27 cellular contexts compared by ENCODE assay signal in genomic region chr10:123792579-123792978, GRCh38.
"Had no signal": no experiment of that assay in that cellular context is flagged by ENCODE, and none has a peak within 500 bp of the region (broad histone marks: within the 10 kb centered on the region; RNA-seq: fewer than 3 reads in every experiment).

No MANE protein-coding gene starts in this region.

- H3K4me1 ChIP-seq: SJSA1 had no signal

- H3K27ac Mint-ChIP-seq: activated B cell treated with CpG ODN at 0.5 μM for 24 hours; activated CD4-positive, alpha-beta T cell treated with anti-CD3 and anti-CD28 coated beads, Interleukin-2, amount 10 ng/mL, durations not matched to agents 24 days and 14 days; activated naive CD4-positive, alpha-beta T cell treated with anti-CD3 and anti-CD28 coated beads, Interleukin-2, amount 50 U/mL, for 72 hours; brain; T-helper 1 cell treated with Interleukin-12 subunit alpha and Interleukin-12 subunit beta and Interleukin-4 antibody, amounts not matched to agents 30 μg/mL and 1 μg/mL, for 36 hours had no signal

- H3K9me3 ChIP-seq: SJSA1 had no signal

- H3K27me3 Mint-ChIP-seq: activated CD4-positive, alpha-beta T cell treated with anti-CD3 and anti-CD28 coated beads, Interleukin-2, amount 10 ng/mL, durations not matched to agents 24 days and 14 days had no signal

- H3K9me3 Mint-ChIP-seq: activated CD4-positive, alpha-beta T cell treated with anti-CD3 and anti-CD28 coated beads, Interleukin-2, amount 10 ng/mL, durations not matched to agents 24 days and 14 days; activated T-cell treated with anti-CD3 and anti-CD28 coated beads, Interleukin-2, amount 50 U/mL, for 4 hours had no signal

- H3K27ac ChIP-seq: cardiac muscle cell, SJSA1 had no signal

- H3K27me3 ChIP-seq: cardiac muscle cell, SJSA1 had no signal

- DNase-seq: activated B cell treated with CpG ODN at 0.5 μM for 24 hours; activated CD4-positive, alpha-beta T cell treated with anti-CD3 and anti-CD28 coated beads for 1 hour; activated CD4-positive, alpha-beta T cell treated with anti-CD3 and anti-CD28 coated beads, Interleukin-2, amount 10 ng/mL, durations not matched to agents 24 days and 14 days; activated CD4-positive, alpha-beta T cell treated with anti-CD3 and anti-CD28 coated beads, Interleukin-2, amount 50 U/mL, for 48 hours; activated CD8-positive, alpha-beta memory T cell treated with anti-CD3 and anti-CD28 coated beads for 24 hours; activated effector memory CD4-positive, alpha-beta T cell treated with anti-CD3 and anti-CD28 coated beads, Interleukin-2, amount 50 U/mL, for 16 hours; activated naive CD4-positive, alpha-beta T cell treated with Interleukin-2 at 50 U/mL for 16 hours; activated T-cell treated with anti-CD3 and anti-CD28 coated beads, Interleukin-2, amount 50 U/mL, for 4 hours; amygdala; KG1; NCI-H1092; NCI-H1417; NCI-H1930; NCI-H2107; NCI-H2171 treated with DMSO at 0.1 percent for 48 hours; NCI-H510A treated with DMSO at 0.1 percent for 48 hours; NCI-H69; NK-92 treated with Interleukin-12 subunit alpha and Interleukin-12 subunit beta, amount 100 ng/mL, for 24 hours; OCI-M1; SHP77 had no signal

- ATAC-seq: activated naive CD4-positive, alpha-beta T cell treated with anti-CD3 and anti-CD28 coated beads, Interleukin-2, amount 50 U/mL, for 72 hours; Panc1; SK-N-SH treated with all-trans-retinoic acid at 6 μM for 48 hours had no signal

- H3K4me3 Mint-ChIP-seq: activated B cell treated with CpG ODN at 0.5 μM for 24 hours; activated CD4-positive, alpha-beta T cell treated with anti-CD3 and anti-CD28 coated beads, Interleukin-2, amount 10 ng/mL, durations not matched to agents 24 days and 14 days; activated T-cell treated with anti-CD3 and anti-CD28 coated beads, Interleukin-2, amount 50 U/mL, for 4 hours; brain; T-helper 1 cell treated with Interleukin-12 subunit alpha and Interleukin-12 subunit beta and Interleukin-4 antibody, amounts not matched to agents 30 μg/mL and 1 μg/mL, for 36 hours had no signal

- H3K4me3 ChIP-seq: cardiac muscle cell, SJSA1 had no signal

- H3K4me1 Mint-ChIP-seq: activated B cell treated with CpG ODN at 0.5 μM for 24 hours; activated CD4-positive, alpha-beta T cell treated with anti-CD3 and anti-CD28 coated beads, Interleukin-2, amount 10 ng/mL, durations not matched to agents 24 days and 14 days; brain had no signal

- H3K36me3 Mint-ChIP-seq: brain had no signal

- H3K36me3 ChIP-seq: cardiac muscle cell, SJSA1 had no signal
